ENCODE assay signal across 22 cellular contexts in the genomic region with DNA sequence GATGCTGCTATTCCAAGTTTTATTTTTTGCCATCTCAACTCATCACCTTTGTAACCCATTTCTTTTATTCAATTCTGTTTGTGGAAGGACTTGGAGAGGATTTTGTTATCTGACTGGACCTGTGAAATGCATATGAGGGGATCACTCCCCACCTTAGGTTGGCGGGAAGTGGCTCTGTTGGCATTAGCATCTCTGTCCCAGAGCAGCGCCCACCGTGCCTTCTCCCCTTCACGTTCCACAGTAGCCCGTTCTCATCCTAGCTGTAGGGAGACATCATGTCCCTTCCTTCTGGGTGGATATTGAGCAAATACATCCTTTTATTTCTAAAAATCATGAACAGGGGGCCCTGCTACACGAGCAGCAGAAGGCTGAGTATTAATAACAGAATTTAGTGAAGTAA.
DNase-seq lines count a peak whose midpoint lies in the region; TF ChIP-seq lines count a peak whose summit lies in the region.
"Had no signal": no experiment of that assay in that cellular context is flagged by ENCODE, and none has a peak within 500 bp of the region (broad histone marks: within the 10 kb centered on the region; RNA-seq: fewer than 3 reads in every experiment).

No MANE protein-coding gene starts in this region.

- peaks cover 15% of the 10 kb centered on the region for H3K4me1 Mint-ChIP-seq in glutamatergic neuron (ENCODE audit: low read depth, unreplicated experiment)
- H3K4me1 Mint-ChIP-seq: B cell; CD14-positive monocyte; CD4-positive, alpha-beta memory T cell; CD4-positive, CD25-positive, alpha-beta regulatory T cell; CD8-positive, alpha-beta memory T cell had no signal

- H3K27me3 ChIP-seq in mammary epithelial cell (ENCODE audit: insufficient read depth, low read length) (no peaks in the 10 kb centered on the region), breast epithelium (no peaks in the 10 kb centered on the region)
- H3K27me3 ChIP-seq: BLaER1 treated with 17β-estradiol and CSF1 and Interleukin-3, amounts not matched to agents 10 nM and 100 nM had no signal

- no peaks in the 10 kb centered on the region for H3K79me2 ChIP-seq in mammary epithelial cell (ENCODE audit: insufficient read depth, low read length)

- peak overlapping the region; percentile 14 for H2AFZ ChIP-seq in mammary epithelial cell (ENCODE audit: low read depth, low read length)

- H3K9me3 Mint-ChIP-seq in glutamatergic neuron (ENCODE audit: unreplicated experiment): no peaks in the 10 kb centered on the region

- H3K9ac ChIP-seq in mammary epithelial cell (ENCODE audit: insufficient read depth, low read length): no peak overlapping the region
- H3K9ac ChIP-seq: BLaER1 treated with 17β-estradiol and CSF1 and Interleukin-3, amounts not matched to agents 10 nM and 100 nM had no signal

- no peak overlapping the region for H3K4me3 ChIP-seq in mammary epithelial cell (replicated peaks in 1 of 3; ENCODE audit: insufficient read depth in 1 of 3, low read depth in 2 of 3, low read length in 3 of 3)
- no peak overlapping the region for H3K4me3 ChIP-seq in breast epithelium
- H3K4me3 ChIP-seq: A549; BLaER1 treated with 17β-estradiol and CSF1 and Interleukin-3, amounts not matched to agents 10 nM and 100 nM; GM12878 had no signal

- no peaks in the 10 kb centered on the region for H3K27me3 Mint-ChIP-seq in glutamatergic neuron (ENCODE audit: unreplicated experiment)
- H3K27me3 Mint-ChIP-seq: CD8-positive, alpha-beta memory T cell had no signal

- DNase-seq in mammary epithelial cell (no peak), breast epithelium (ENCODE audit: low spot score in 2 of 2) (no peak), glutamatergic neuron (no peak), NCI-H187 (lab: John Stamatoyannopoulos, UW) (no peak)
- no peak for DNase-seq in activated CD4-positive, CD25-positive, alpha-beta regulatory T cell (lab: John Stamatoyannopoulos, UW)
- DNase-seq: AML-193; CD4-positive, alpha-beta memory T cell; CD4-positive, CD25-positive, alpha-beta regulatory T cell; CD8-positive, alpha-beta memory T cell; COR-L47; DMS 273 treated with DMSO at 0.1 percent for 48 hours; DMS153; DMS79; DND-41; EL; GDM1 had no signal

- CTCF ChIA-PET in mammary epithelial cell (lab: Charles Lee; ENCODE audit: low non-redundant PET): no interaction called here

- peak overlapping the region; percentile 50 for H3K27ac Mint-ChIP-seq in glutamatergic neuron (ENCODE audit: unreplicated experiment)
- H3K27ac Mint-ChIP-seq: B cell; CD14-positive monocyte; CD4-positive, alpha-beta memory T cell; CD4-positive, CD25-positive, alpha-beta regulatory T cell; CD8-positive, alpha-beta memory T cell had no signal

- no peak for TF ChIP-seq POLR2A in breast epithelium (IDR thresholded peaks at IDR 0.05)

- H3K27ac ChIP-seq in mammary epithelial cell (ENCODE audit: insufficient read depth, low read depth, low read length) (no peak overlapping the region), breast epithelium (no peak overlapping the region)
- H3K27ac ChIP-seq: 22Rv1; BLaER1 treated with 17β-estradiol and CSF1 and Interleukin-3, amounts not matched to agents 10 nM and 100 nM had no signal

- TF ChIP-seq CTCF in mammary epithelial cell (conservative IDR thresholded peaks at IDR 0.05 in 1 of 2, IDR thresholded peaks at IDR 0.05 in 1 of 2; ENCODE audit: extremely low read depth in 1 of 2, insufficient read depth in 1 of 2, low read depth in 1 of 2, low read length in 2 of 2) (no peak), breast epithelium (IDR thresholded peaks at IDR 0.05) (no peak), glutamatergic neuron (IDR thresholded peaks at IDR 0.05; ENCODE audit: partially characterized antibody, unreplicated experiment) (no peak)

- peaks cover 17% of the 10 kb centered on the region for H3K4me1 ChIP-seq in mammary epithelial cell (ENCODE audit: insufficient read depth, low read length)
- no peaks in the 10 kb centered on the region for H3K4me1 ChIP-seq in breast epithelium
- H3K4me1 ChIP-seq: BLaER1 treated with 17β-estradiol and CSF1 and Interleukin-3, amounts not matched to agents 10 nM and 100 nM had no signal

- no peaks in the 10 kb centered on the region for H4K20me1 ChIP-seq in mammary epithelial cell (ENCODE audit: insufficient read depth, low read length)
- H4K20me1 ChIP-seq: BLaER1 treated with 17β-estradiol and CSF1 and Interleukin-3, amounts not matched to agents 10 nM and 100 nM had no signal

- no peaks in the 10 kb centered on the region for H3K9me3 ChIP-seq in mammary epithelial cell (replicated peaks; ENCODE audit: insufficient read depth, low read length)
- no peaks in the 10 kb centered on the region for H3K9me3 ChIP-seq in breast epithelium
- H3K9me3 ChIP-seq: A549; BLaER1 treated with 17β-estradiol and CSF1 and Interleukin-3, amounts not matched to agents 10 nM and 100 nM had no signal

- intact Hi-C loops in mammary epithelial cell (cut with micrococcal nuclease) (no loop called here), breast epithelium (cut with DNase I; ENCODE audit: low total_unique reads) (no loop called here)

- dilution Hi-C loops in mammary epithelial cell (cut with HindIII; ENCODE audit: low sequenced_read_pairs): no loop called here

- WGBS in mammary epithelial cell (ENCODE audit: low coverage, missing lambda C conversion rate): 100% methylated on average over 5 of the region's 6 CpGs

- H3K4me2 ChIP-seq in mammary epithelial cell (ENCODE audit: insufficient read depth, low read depth, low read length): no peak overlapping the region
- H3K4me2 ChIP-seq: A549; BLaER1 treated with 17β-estradiol and CSF1 and Interleukin-3, amounts not matched to agents 10 nM and 100 nM had no signal

- no peak overlapping the region for H3K4me3 Mint-ChIP-seq in glutamatergic neuron (ENCODE audit: unreplicated experiment)
- H3K4me3 Mint-ChIP-seq: B cell; CD14-positive monocyte; CD4-positive, alpha-beta memory T cell; CD4-positive, CD25-positive, alpha-beta regulatory T cell; CD8-positive, alpha-beta memory T cell had no signal

- no peaks in the 10 kb centered on the region for H3K36me3 Mint-ChIP-seq in glutamatergic neuron (ENCODE audit: unreplicated experiment)
- H3K36me3 Mint-ChIP-seq: CD14-positive monocyte; CD4-positive, alpha-beta memory T cell; CD4-positive, CD25-positive, alpha-beta regulatory T cell; CD8-positive, alpha-beta memory T cell had no signal

- H3K36me3 ChIP-seq in mammary epithelial cell (ENCODE audit: insufficient read depth, low read length) (no peaks in the 10 kb centered on the region), breast epithelium (no peaks in the 10 kb centered on the region)
- H3K36me3 ChIP-seq: BLaER1 treated with 17β-estradiol and CSF1 and Interleukin-3, amounts not matched to agents 10 nM and 100 nM had no signal

- in situ Hi-C loops in mammary epithelial cell (cut with MboI; ENCODE audit: low sequenced_read_pairs in 2 of 2): no loop called here

- BruUV-seq in mammary epithelial cell (replicated peaks; lab: Mats Ljungman, UMichigan): no TSS peak
